In the genomic region with DNA sequence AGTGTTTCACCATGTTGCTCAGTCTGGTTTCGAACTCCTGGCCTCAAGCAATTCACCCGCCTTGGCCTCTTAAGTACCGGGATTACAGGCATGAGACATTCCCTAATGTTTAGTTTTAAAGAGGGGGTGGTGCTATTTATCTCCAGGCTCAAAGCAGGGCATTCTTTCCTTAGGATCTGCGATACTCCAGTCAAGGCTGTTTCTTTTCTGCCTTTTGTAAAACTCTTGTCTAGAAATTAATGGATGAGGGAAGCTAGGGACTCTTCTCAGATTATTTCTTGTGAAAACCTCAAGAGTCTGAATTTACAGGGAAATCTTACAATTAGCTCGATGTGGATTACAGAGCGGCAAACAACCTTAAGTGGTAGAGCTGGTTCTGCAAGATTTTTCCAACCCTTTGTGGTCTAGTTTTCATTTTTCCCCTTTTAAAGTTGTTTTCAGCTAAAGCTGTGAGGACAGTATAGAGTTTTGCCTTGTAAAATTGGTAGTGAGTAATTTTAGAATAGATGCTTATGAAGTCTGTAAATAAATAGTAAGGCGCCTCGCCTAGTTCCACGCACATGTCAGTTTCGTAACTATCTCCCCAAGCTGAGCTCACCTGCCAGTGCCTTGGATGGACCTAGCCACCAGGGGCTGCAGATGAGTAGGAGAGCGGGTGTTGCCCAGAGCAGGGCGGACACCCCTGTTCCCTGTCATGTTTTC, we compare ENCODE assay signal across 1 cellular context.
A peak's percentile ranks its signal among the peaks of the same experiment; 100 is the strongest.
TF ChIP-seq lines count a peak whose summit lies in the region.

No MANE protein-coding gene starts in this region.

TF ChIP-seq in HCT116, 20 proteins besides CTCF, POLR2A, EP300 and RAD21 (continued from another document):
- TF ChIP-seq POLR2AphosphoS5 (IDR thresholded peaks at IDR 0.05; ENCODE audit: low read depth, low read length) = no peak; the same call in 1 of the 2 replicates
- peak; percentile 63; the same call in 1 of the 2 replicates for TF ChIP-seq SP1 (IDR thresholded peaks at IDR 0.05; ENCODE audit: low read depth)
- TF ChIP-seq ELF1 (IDR thresholded peaks at IDR 0.05; ENCODE audit: borderline replicate concordance, low read depth) = no peak
- TF ChIP-seq SRF (IDR thresholded peaks at IDR 0.05; ENCODE audit: low read depth) = no peak
- TF ChIP-seq, protein P1, sequence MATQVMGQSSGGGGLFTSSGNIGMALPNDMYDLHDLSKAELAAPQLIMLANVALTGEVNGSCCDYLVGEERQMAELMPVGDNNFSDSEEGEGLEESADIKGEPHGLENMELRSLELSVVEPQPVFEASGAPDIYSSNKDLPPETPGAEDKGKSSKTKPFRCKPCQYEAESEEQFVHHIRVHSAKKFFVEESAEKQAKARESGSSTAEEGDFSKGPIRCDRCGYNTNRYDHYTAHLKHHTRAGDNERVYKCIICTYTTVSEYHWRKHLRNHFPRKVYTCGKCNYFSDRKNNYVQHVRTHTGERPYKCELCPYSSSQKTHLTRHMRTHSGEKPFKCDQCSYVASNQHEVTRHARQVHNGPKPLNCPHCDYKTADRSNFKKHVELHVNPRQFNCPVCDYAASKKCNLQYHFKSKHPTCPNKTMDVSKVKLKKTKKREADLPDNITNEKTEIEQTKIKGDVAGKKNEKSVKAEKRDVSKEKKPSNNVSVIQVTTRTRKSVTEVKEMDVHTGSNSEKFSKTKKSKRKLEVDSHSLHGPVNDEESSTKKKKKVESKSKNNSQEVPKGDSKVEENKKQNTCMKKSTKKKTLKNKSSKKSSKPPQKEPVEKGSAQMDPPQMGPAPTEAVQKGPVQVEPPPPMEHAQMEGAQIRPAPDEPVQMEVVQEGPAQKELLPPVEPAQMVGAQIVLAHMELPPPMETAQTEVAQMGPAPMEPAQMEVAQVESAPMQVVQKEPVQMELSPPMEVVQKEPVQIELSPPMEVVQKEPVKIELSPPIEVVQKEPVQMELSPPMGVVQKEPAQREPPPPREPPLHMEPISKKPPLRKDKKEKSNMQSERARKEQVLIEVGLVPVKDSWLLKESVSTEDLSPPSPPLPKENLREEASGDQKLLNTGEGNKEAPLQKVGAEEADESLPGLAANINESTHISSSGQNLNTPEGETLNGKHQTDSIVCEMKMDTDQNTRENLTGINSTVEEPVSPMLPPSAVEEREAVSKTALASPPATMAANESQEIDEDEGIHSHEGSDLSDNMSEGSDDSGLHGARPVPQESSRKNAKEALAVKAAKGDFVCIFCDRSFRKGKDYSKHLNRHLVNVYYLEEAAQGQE (IDR thresholded peaks at IDR 0.05; ENCODE audit: low read depth) = no peak
- TF ChIP-seq CEBPB (IDR thresholded peaks at IDR 0.05; ENCODE audit: low read depth) = 0 out of 2 replicates have a peak, but pooled peaks have one; percentile 73
